ENCODE assay signal across 8 cellular contexts in genomic region chr11:65920035-65920802, GRCh38. TPM values are rescaled to one million over a fixed set of nuclear protein-coding genes. Genes with fewer than 3 reads are reported as not detected.
DNase-seq lines count a peak whose midpoint lies in the region; ATAC-seq and TF ChIP-seq lines count a peak whose summit lies in the region.

No MANE protein-coding gene starts in this region.

- H4K20me1 ChIP-seq in DND-41 (ENCODE audit: insufficient read depth, low read length) = peaks cover 15% of the 10 kb centered on the region

- H3K9ac ChIP-seq in DND-41 (ENCODE audit: low read depth, low read length) = peak overlapping the region; percentile 72

- DNase-seq in DND-41 = no peak
- no peak for DNase-seq in brain microvascular endothelial cell
- DNase-seq in uterus = peak; percentile 35
- no peak for DNase-seq in cerebellar nuclear complex (lab: John Stamatoyannopoulos, UW)
- DNase-seq in NCI-H69 (lab: John Stamatoyannopoulos, UW) = no peak

- H3K36me3 ChIP-seq in DND-41 (ENCODE audit: insufficient read depth, low read length) (peaks cover 48% of the 10 kb centered on the region), brain microvascular endothelial cell (replicated peaks) (peaks cover 22% of the 10 kb centered on the region), uterus (no peaks in the 10 kb centered on the region)

- H2AFZ ChIP-seq in DND-41 (ENCODE audit: low read depth, low read length) = peak overlapping the region; percentile 74; the same call in 1 of the 2 replicates

- peak overlapping the region; percentile 82 for H3K27ac ChIP-seq in DND-41 (ENCODE audit: low read length)
- no peak overlapping the region for H3K27ac ChIP-seq in brain microvascular endothelial cell
- peak overlapping the region; percentile 82 to 94 for H3K27ac ChIP-seq in uterus

- H3K9me3 ChIP-seq in DND-41 (ENCODE audit: insufficient read depth, low read length, severe bottlenecking) (no peaks in the 10 kb centered on the region), mononuclear cell (ENCODE audit: low read depth, low read length) (no peaks in the 10 kb centered on the region), uterus (no peaks in the 10 kb centered on the region)

- H3K4me1 ChIP-seq in DND-41 (ENCODE audit: insufficient read depth, low read length) (peaks cover 33% of the 10 kb centered on the region), mononuclear cell (ENCODE audit: insufficient read depth, low read length) (peaks cover 55% of the 10 kb centered on the region), uterus (peaks cover 23 to 38% of the 10 kb centered on the region in 2 donors)

- peak overlapping the region; percentile 90 for H3K4me2 ChIP-seq in DND-41 (ENCODE audit: insufficient read depth, low read length)

- H3K27me3 ChIP-seq in DND-41 (ENCODE audit: insufficient read depth, low read length, poor library complexity) = no peaks in the 10 kb centered on the region
- no peaks in the 10 kb centered on the region for H3K27me3 ChIP-seq in brain microvascular endothelial cell (replicated peaks)
- H3K27me3 ChIP-seq in mononuclear cell (ENCODE audit: insufficient read depth, low read length) = no peaks in the 10 kb centered on the region
- no peaks in the 10 kb centered on the region for H3K27me3 ChIP-seq in uterus

- intact Hi-C loops in uterus (cut with DNase I; ENCODE audit: low total_unique reads) = no loop called here

- in situ Hi-C loops in brain microvascular endothelial cell (cut with HindIII; ENCODE audit: low pct_ligation_motif_present, low sequenced_read_pairs) = no loop called here

- TF ChIP-seq CTCF in DND-41 (IDR thresholded peaks at IDR 0.05; ENCODE audit: borderline replicate concordance, extremely low read depth, low read length, poor library complexity, severe bottlenecking) (peak; percentile 10), brain microvascular endothelial cell (IDR thresholded peaks at IDR 0.05; ENCODE audit: low read depth, low read length, missing control alignments) (no peak), uterus (IDR thresholded peaks at IDR 0.05) (no peak)

- H3K79me2 ChIP-seq in DND-41 (ENCODE audit: insufficient read depth, low read length) = peaks cover 36% of the 10 kb centered on the region

- ATAC-seq in DND-41 (ENCODE audit: insufficient read depth, low read depth) = peak; percentile 19
- ATAC-seq in HG03378 (IDR thresholded peaks at IDR 0.05; ENCODE audit: unreplicated experiment) = peak; percentile 8
- no peak for ATAC-seq in GM19324 (IDR thresholded peaks at IDR 0.05; ENCODE audit: low FRiP score, unreplicated experiment)

- H3K4me3 ChIP-seq in DND-41 (ENCODE audit: low read depth in 1 of 2, low read length in 2 of 2) (peak overlapping the region; percentile 84 to 88), brain microvascular endothelial cell (ENCODE audit: low read depth, low read length) (peak overlapping the region; percentile 81), mononuclear cell (ENCODE audit: low read length) (peak overlapping the region; percentile 67), uterus (peak overlapping the region; percentile 73 to 97)

- TF ChIP-seq POLR2A in uterus (IDR thresholded peaks at IDR 0.05) = no peak

RNA-seq across cellular contexts. Expression of gene DRAP1, which starts 1.0 kb away (rescaled TPM):
- total RNA-seq in mononuclear cell = 65.6 TPM
- total RNA-seq in uterus = 10 to 100 TPM in 3 of 4 donors, 1 to 10 TPM in 1; 9.2 to 83.0 (median 60.6) TPM

RNA-seq across cellular contexts. Expression of gene C11orf68, which starts 1.4 kb away (rescaled TPM):
- total RNA-seq in mononuclear cell (7.6 TPM), uterus (10 to 100 TPM; 11.5 to 53.0 (median 29.7) TPM)

RNA-seq across cellular contexts. Expression of gene FOSL1, which starts 20.0 kb away (rescaled TPM):
- total RNA-seq in mononuclear cell (4.0 TPM), uterus (1 to 10 TPM in 2 of 4 donors, not detected in 2; 2.9 to 3.9 TPM)

RNA-seq across cellular contexts. Expression of gene TSGA10IP, which starts 25.1 kb away (rescaled TPM):
- 0.10 TPM for total RNA-seq in mononuclear cell
- not detected for total RNA-seq in uterus

RNA-seq across cellular contexts. Expression of gene CCDC85B, which starts 29.7 kb away (rescaled TPM):
- total RNA-seq in mononuclear cell = 22.5 TPM
- 100 to 1,000 TPM in 1 of 4 donors, 10 to 100 TPM in 3; 22.3 to 141 (median 54.5) TPM for total RNA-seq in uterus

Comparison
In these comparisons a context has a peak if more than half of its experiments do, and no peak if none do; other contexts are left out.
1. DNase-seq: peak in uterus (2 of 2); none in DND-41 (single experiment), brain microvascular endothelial cell (single experiment), cerebellar nuclear complex (0 of 2) and NCI-H69 (single experiment).
2. Peak in every context shown above with its lines, with median percentiles within 50 percentile points of each other: H3K4me3 ChIP-seq.